Comparison of ENCODE assay signal across 1 cellular context in genomic region chr15:78322243-78322642, GRCh38.
TF ChIP-seq lines count a peak whose summit lies in the region.

No MANE protein-coding gene starts in this region.

TF ChIP-seq in HEK293, 187 proteins besides CTCF, POLR2A, EP300 and RAD21 (continued from another document and continues in another):
- TF ChIP-seq REST (tag by site-specific recombination; IDR thresholded peaks at IDR 0.05), result no peak
- no peak for TF ChIP-seq ZSCAN4 (tag by site-specific recombination; IDR thresholded peaks at IDR 0.05)
- no peak for TF ChIP-seq ZXDB (tag by site-specific recombination; IDR thresholded peaks at IDR 0.05)
- TF ChIP-seq TCF7L2 (IDR thresholded peaks at IDR 0.05; ENCODE audit: borderline replicate concordance, low read depth, low read length), result no peak
- no peak for TF ChIP-seq ZNF623 (tag by site-specific recombination; IDR thresholded peaks at IDR 0.05)
- TF ChIP-seq ZNF362 (tag by site-specific recombination; IDR thresholded peaks at IDR 0.05), result no peak
- no peak for TF ChIP-seq ZNF394 (tag by site-specific recombination; IDR thresholded peaks at IDR 0.05; ENCODE audit: borderline replicate concordance)
- peak; percentile 90; the same call in 1 of the 2 replicates for TF ChIP-seq ZNF24 (tag by site-specific recombination; IDR thresholded peaks at IDR 0.05)
- TF ChIP-seq ZNF280C (tag by site-specific recombination; IDR thresholded peaks at IDR 0.05), result no peak
- TF ChIP-seq ZNF202 (tag by site-specific recombination; IDR thresholded peaks at IDR 0.05; ENCODE audit: borderline replicate concordance), result no peak
- TF ChIP-seq ZNF341 (tag by site-specific recombination; IDR thresholded peaks at IDR 0.05; ENCODE audit: low read depth), result peak; percentile 59; the same call in 1 of the 2 replicates
- TF ChIP-seq ZEB2 (tag by site-specific recombination; IDR thresholded peaks at IDR 0.05), result peak; percentile 96
- no peak for TF ChIP-seq ZNF133 (tag by site-specific recombination; IDR thresholded peaks at IDR 0.05)
- no peak for TF ChIP-seq ZNF121 (tag by site-specific recombination; IDR thresholded peaks at IDR 0.05)
- TF ChIP-seq IKZF3 (tag by site-specific recombination; IDR thresholded peaks at IDR 0.05), result peak; percentile 92
- TF ChIP-seq ZNF221 (tag by site-specific recombination; IDR thresholded peaks at IDR 0.05; ENCODE audit: borderline replicate concordance), result no peak
- TF ChIP-seq ZNF518A (tag by site-specific recombination; conservative IDR thresholded peaks at IDR 0.05; ENCODE audit: low read depth), result peak; percentile 53; the same call in 1 of the 2 replicates
- no peak for TF ChIP-seq GLI2 (tag by site-specific recombination; IDR thresholded peaks at IDR 0.05; ENCODE audit: borderline replicate concordance, low read depth)
- TF ChIP-seq ZNF239 (tag by site-specific recombination; IDR thresholded peaks at IDR 0.05), result no peak
- TF ChIP-seq ZNF610 (tag by site-specific recombination; IDR thresholded peaks at IDR 0.05; ENCODE audit: borderline replicate concordance), result no peak
- TF ChIP-seq ZNF843 (tag by site-specific recombination; IDR thresholded peaks at IDR 0.05), result no peak
- 0 out of 2 replicates have a peak, but pooled peaks have one; percentile 38 for TF ChIP-seq ZNF639 (tag by site-specific recombination; IDR thresholded peaks at IDR 0.05)
- no peak for TF ChIP-seq ZNF585B (tag by site-specific recombination; IDR thresholded peaks at IDR 0.05)
- no peak for TF ChIP-seq ZNF501 (tag by site-specific recombination; IDR thresholded peaks at IDR 0.05)
- TF ChIP-seq OSR2 (tag by site-specific recombination; IDR thresholded peaks at IDR 0.05), result peak; percentile 37; the same call in 1 of the 2 replicates
- no peak for TF ChIP-seq ZNF571 (tag by site-specific recombination; IDR thresholded peaks at IDR 0.05)
- peak; percentile 83 for TF ChIP-seq INSM2 (tag by site-specific recombination; IDR thresholded peaks at IDR 0.05)
- 0 out of 2 replicates have a peak, but pooled peaks have one; percentile 24 for TF ChIP-seq ZNF561 (tag by site-specific recombination; IDR thresholded peaks at IDR 0.05; ENCODE audit: borderline replicate concordance)
- peak; percentile 92 for TF ChIP-seq ZNF629 (tag by site-specific recombination; IDR thresholded peaks at IDR 0.05)
- TF ChIP-seq ZNF23 (tag by site-specific recombination; IDR thresholded peaks at IDR 0.05; ENCODE audit: borderline replicate concordance), result no peak
- TF ChIP-seq ZNF404 (tag by site-specific recombination; IDR thresholded peaks at IDR 0.05), result no peak
- peak; percentile 50 for TF ChIP-seq SP2 (tag by site-specific recombination; IDR thresholded peaks at IDR 0.05)
- no peak for TF ChIP-seq ZNF488 (tag by site-specific recombination; IDR thresholded peaks at IDR 0.05)
- TF ChIP-seq ZBTB21 (tag by site-specific recombination; IDR thresholded peaks at IDR 0.05), result peak; percentile 87
- TF ChIP-seq ZNF169 (tag by site-specific recombination; IDR thresholded peaks at IDR 0.05), result no peak
- TF ChIP-seq ZNF777 (tag by site-specific recombination; IDR thresholded peaks at IDR 0.05; ENCODE audit: borderline replicate concordance), result no peak
- TF ChIP-seq ZIC2 (tag by site-specific recombination; IDR thresholded peaks at IDR 0.05), result peak; percentile 99
- no peak for TF ChIP-seq ZNF112 (tag by site-specific recombination; IDR thresholded peaks at IDR 0.05)
- TF ChIP-seq ZNF692 (tag by site-specific recombination; IDR thresholded peaks at IDR 0.05), result no peak
- no peak for TF ChIP-seq ZNF174 (tag by site-specific recombination; IDR thresholded peaks at IDR 0.05)
- peak; percentile 76 for TF ChIP-seq ZNF600 (tag by site-specific recombination; IDR thresholded peaks at IDR 0.05)
- TF ChIP-seq ZBTB1 (tag by site-specific recombination; IDR thresholded peaks at IDR 0.05), result 0 out of 2 replicates have a peak, but pooled peaks have one; percentile 77
